Comparison of ENCODE assay signal across 8 cellular contexts in the genomic region with DNA sequence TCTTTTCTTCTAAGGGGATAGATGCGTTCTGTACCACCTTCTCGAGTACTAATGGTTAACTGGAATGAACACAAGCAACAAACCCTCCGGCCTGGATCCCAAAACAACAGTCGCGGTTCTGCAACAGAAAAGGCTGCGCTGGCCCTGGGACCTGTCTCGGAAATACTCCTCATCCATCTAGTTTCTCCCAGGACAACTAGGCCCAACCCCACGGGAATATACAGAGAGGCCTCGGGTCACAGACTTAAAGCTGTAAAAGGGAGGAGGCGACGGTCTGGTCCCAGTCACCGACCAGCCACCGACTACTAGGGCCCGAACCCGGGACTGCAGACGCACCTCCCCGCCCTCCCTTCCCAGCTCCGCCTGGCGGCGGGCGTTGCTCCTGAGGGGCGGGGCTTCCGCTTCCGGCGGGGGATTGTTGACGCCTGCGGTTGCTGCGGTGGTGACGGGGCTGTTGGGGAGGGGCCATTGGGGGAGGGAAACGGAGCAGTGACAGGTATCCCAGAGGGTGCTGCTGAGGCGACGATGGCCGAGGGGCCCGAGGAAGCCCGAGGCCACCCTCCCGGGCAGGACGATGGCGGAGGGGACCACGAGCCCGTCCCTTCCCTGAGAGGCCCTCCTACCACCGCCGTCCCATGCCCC. TPM values are rescaled to one million over a fixed set of nuclear protein-coding genes. Genes with fewer than 3 reads are reported as not detected.
A peak's percentile ranks its signal among the peaks of the same experiment; 100 is the strongest.
DNase-seq lines count a peak whose midpoint lies in the region; ATAC-seq and TF ChIP-seq lines count a peak whose summit lies in the region.

A gene with protein sequence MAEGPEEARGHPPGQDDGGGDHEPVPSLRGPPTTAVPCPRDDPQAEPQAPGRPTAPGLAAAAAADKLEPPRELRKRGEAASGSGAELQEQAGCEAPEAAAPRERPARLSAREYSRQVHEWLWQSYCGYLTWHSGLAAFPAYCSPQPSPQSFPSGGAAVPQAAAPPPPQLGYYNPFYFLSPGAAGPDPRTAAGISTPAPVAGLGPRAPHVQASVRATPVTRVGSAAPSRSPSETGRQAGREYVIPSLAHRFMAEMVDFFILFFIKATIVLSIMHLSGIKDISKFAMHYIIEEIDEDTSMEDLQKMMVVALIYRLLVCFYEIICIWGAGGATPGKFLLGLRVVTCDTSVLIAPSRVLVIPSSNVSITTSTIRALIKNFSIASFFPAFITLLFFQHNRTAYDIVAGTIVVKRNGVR (plus strand): TSS at position 418 of the 642 bp plus-strand sequence. CDS start 108 bp downstream, at position 526.

- peak within 1 kb of the TSS; percentile 90 for H3K4me2 ChIP-seq in OCI-LY1 (ENCODE audit: low read length)

- no peak for TF ChIP-seq CTCF in OCI-LY1 (IDR thresholded peaks at IDR 0.05; ENCODE audit: low read length)
- peak; percentile 26 for TF ChIP-seq CTCF in mucosa of descending colon (IDR thresholded peaks at IDR 0.05)

- H3F3A ChIP-seq in OCI-LY1 (ENCODE audit: insufficient read depth, low read length) = no peaks in the 10 kb centered on the region

- DNase-seq in DMS153 treated with DMSO at 0.1 percent for 48 hours (lab: John Stamatoyannopoulos, UW; ENCODE audit: unreplicated experiment) (peak; percentile 69), HuH-7 (ENCODE audit: low spot score) (peak; percentile 89), activated T-cell treated with anti-CD3 and anti-CD28 coated beads for 48 hours (ENCODE audit: low read depth) (peak; percentile 95), epithelial cell of prostate (ENCODE audit: low read depth, low spot score) (peak; percentile 43), mucosa of descending colon (peak; percentile 97 to 98 (median 98))
- peak; percentile 93 for DNase-seq in stimulated activated CD8-positive, alpha-beta memory T cell treated with anti-CD3 and anti-CD28 coated beads, Interleukin-4, amount 100 ng/mL, for 24 hours (ENCODE audit: low read depth)

- peak within 1 kb of the TSS; percentile 98 for H2AFZ ChIP-seq in OCI-LY1 (ENCODE audit: low read length)

- peak within 1 kb of the TSS; percentile 66 for H3K9ac ChIP-seq in OCI-LY1 (ENCODE audit: low read length)

- peak within 1 kb of the TSS; percentile 75 for H3K4me3 ChIP-seq in OCI-LY1 (ENCODE audit: low read depth, low read length, poor library complexity, severe bottlenecking)
- H3K4me3 ChIP-seq in mucosa of descending colon = peak within 1 kb of the TSS; percentile 83

- ATAC-seq in GM21526 (IDR thresholded peaks at IDR 0.05; ENCODE audit: low FRiP score, unreplicated experiment) = peak; percentile 92
- ATAC-seq in mucosa of descending colon = peak; percentile 97

- no peaks in the 10 kb centered on the region for H3K27me3 ChIP-seq in OCI-LY1 (ENCODE audit: insufficient read depth, low read length)

- intact Hi-C loops in mucosa of descending colon (cut with DNase I, micrococcal nuclease) = no loop called here

- no peaks in the 10 kb centered on the region for H4K20me1 ChIP-seq in OCI-LY1 (ENCODE audit: insufficient read depth, low read length)

- no peaks in the 10 kb centered on the region for H3K9me2 ChIP-seq in OCI-LY1 (ENCODE audit: low read depth, low read length)

- H3K9me3 ChIP-seq in OCI-LY1 (ENCODE audit: low read length) (no peaks in the 10 kb centered on the region), mucosa of descending colon (no peaks in the 10 kb centered on the region)

- H3K4me1 ChIP-seq in OCI-LY1 (ENCODE audit: insufficient read depth, low read length, severe bottlenecking) (peaks cover 26% of the 10 kb centered on the region), mucosa of descending colon (ENCODE audit: low read depth) (peaks cover 13% of the 10 kb centered on the region)

- H3K36me3 ChIP-seq in OCI-LY1 (ENCODE audit: insufficient read depth, low read length) = peaks cover 15% of the 10 kb centered on the region; the same call in 1 of the 2 replicates
- no peaks in the 10 kb centered on the region for H3K36me3 ChIP-seq in mucosa of descending colon (ENCODE audit: low read depth)

- H3K27ac ChIP-seq in OCI-LY1 (ENCODE audit: low read depth, low read length, poor library complexity, severe bottlenecking) = peak within 1 kb of the TSS; percentile 0
- peak within 1 kb of the TSS; percentile 35 for H3K27ac ChIP-seq in epithelial cell of prostate

- peaks cover 8% of the 10 kb centered on the region for H3K79me2 ChIP-seq in OCI-LY1 (ENCODE audit: insufficient read depth, low read length)

RNA-seq across cellular contexts. Expression of the gene that starts here (rescaled TPM):
- total RNA-seq in mucosa of descending colon = 10 to 100 TPM; 35.1 to 49.2 (median 44.0) TPM

Comparison
In these comparisons a context has a peak if more than half of its experiments do, and no peak if none do; other contexts are left out.
1. Peak in every context shown above with its lines: DNase-seq, ATAC-seq, H3K4me3 ChIP-seq and H3K27ac ChIP-seq.
2. DNase-seq: peak in every context shown above with its lines; median percentile 98 in mucosa of descending colon; 95 in activated T-cell treated with anti-CD3 and anti-CD28 coated beads for 48 hours; 93 in stimulated activated CD8-positive, alpha-beta memory T cell treated with anti-CD3 and anti-CD28 coated beads, Interleukin-4, amount 100 ng/mL, for 24 hours; 89 in HuH-7; 69 in DMS153 treated with DMSO at 0.1 percent for 48 hours; 43 in epithelial cell of prostate.